10 cellular contexts compared by ENCODE assay signal in the genomic region with DNA sequence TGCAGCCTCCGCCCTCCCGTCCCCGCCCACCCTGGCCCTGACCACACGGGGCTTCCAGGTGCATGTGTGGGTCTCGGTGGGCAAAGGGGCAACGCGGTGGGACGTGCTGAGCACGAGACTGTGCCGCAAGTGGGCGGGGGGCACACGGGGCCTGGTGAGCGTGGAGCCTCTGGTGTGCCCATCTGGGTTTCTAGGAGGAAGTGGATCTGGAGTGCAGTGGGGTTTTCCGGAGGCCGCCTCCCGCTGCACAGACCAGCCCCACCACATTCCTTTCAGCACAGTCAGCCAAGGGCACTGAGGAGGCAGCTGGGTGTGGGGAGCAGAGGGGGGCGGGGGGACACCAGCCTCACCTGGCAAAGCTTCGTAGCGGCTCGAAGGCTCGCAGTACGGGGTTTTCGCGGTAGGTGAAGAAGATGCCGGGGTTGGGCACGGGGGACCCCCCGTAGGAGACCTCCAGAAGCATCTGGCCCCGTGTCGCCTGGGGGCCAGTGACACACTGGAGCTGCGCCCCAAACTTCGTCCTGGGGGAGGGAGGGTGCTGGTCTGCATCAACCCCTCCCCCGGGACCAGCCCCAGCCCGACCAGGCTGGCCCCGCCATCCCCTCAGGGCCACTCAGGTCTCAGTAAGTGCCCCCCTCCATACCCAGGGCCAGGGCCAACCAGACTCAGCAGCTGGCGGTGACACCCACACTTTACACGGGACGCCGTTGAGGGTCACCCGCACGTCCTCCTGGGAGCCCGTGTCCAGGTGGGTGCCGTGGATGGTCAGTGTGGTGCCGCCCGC. TPM values are rescaled to one million over a fixed set of nuclear protein-coding genes. Genes with fewer than 3 reads are reported as not detected.
DNase-seq lines count a peak whose midpoint lies in the region; ATAC-seq and TF ChIP-seq lines count a peak whose summit lies in the region.
"Had no signal": no experiment of that assay in that cellular context is flagged by ENCODE, and none has a peak within 500 bp of the region (broad histone marks: within the 10 kb centered on the region; RNA-seq: fewer than 3 reads in every experiment).

No MANE protein-coding gene starts in this region.

- no peaks in the 10 kb centered on the region for H3F3A ChIP-seq in SK-N-SH (replicated peaks; ENCODE audit: insufficient read depth)

- H3K27ac ChIP-seq in SK-N-SH (ENCODE audit: low read depth in 2 of 2, low read length in 1 of 2) (no peak overlapping the region; a peak in 1 of 4 replicates), trophoblast cell (ENCODE audit: low read depth, low read length) (peak overlapping the region; percentile 63)
- H3K27ac ChIP-seq: SJCRH30 had no signal

- no peak for TF ChIP-seq CTCF in SK-N-SH (IDR thresholded peaks at IDR 0.05)

- 75% methylated on average over 25 of the region's 44 CpGs for WGBS in SK-N-SH (ENCODE audit: low lambda C conversion rate)
- no CpG with 5 or more reads among the region's 44 CpGs for WGBS in trophoblast cell (ENCODE audit: extremely low coverage, insufficient coverage, insufficient read length)

- H3K4me3 ChIP-seq in SK-N-SH (ENCODE audit: low read depth in 2 of 2, low read length in 1 of 2) (no peak overlapping the region), trophoblast cell (ENCODE audit: low read depth, low read length) (no peak overlapping the region)
- H3K4me3 ChIP-seq: SJCRH30 had no signal

- H2AFZ ChIP-seq in SK-N-SH (ENCODE audit: low read depth), result no peak overlapping the region
- H2AFZ ChIP-seq in trophoblast cell (ENCODE audit: insufficient read depth, low read length, poor library complexity), result peak overlapping the region; percentile 8

- H2BK120ac ChIP-seq in trophoblast cell (ENCODE audit: insufficient read depth, low read length, poor library complexity), result peak overlapping the region; percentile 97

- no peaks in the 10 kb centered on the region for H3K9me3 ChIP-seq in SK-N-SH
- peaks cover under 1% of the 10 kb centered on the region for H3K9me3 ChIP-seq in trophoblast cell (ENCODE audit: insufficient read depth, low read depth, low read length)
- H3K9me3 ChIP-seq: SJCRH30 had no signal

- no peak overlapping the region for H3K23ac ChIP-seq in trophoblast cell (ENCODE audit: low read length)

- CTCF ChIA-PET in SK-N-SH (lab: Yijun Ruan, JAX), result interaction anchor here (1.2 to 1.8 kb wide), 2 partner anchors 9 to 44 kb away, joined by 4 read pairs; no protein-coding TSS in a partner anchor

- H3K9ac ChIP-seq in SK-N-SH (no peak overlapping the region), trophoblast cell (ENCODE audit: low read length) (no peak overlapping the region)

- peaks cover 15% of the 10 kb centered on the region for H3K79me1 ChIP-seq in trophoblast cell (ENCODE audit: low read length)

- peak overlapping the region; percentile 72 for H4K8ac ChIP-seq in trophoblast cell (ENCODE audit: low read depth, low read length)

- H3K4me1 ChIP-seq in SK-N-SH (ENCODE audit: control insufficient read depth in 1 of 2, insufficient read depth in 2 of 2, low read depth in 1 of 2, low read length in 1 of 2) (peaks cover 0 to 9% of the 10 kb centered on the region in 2 experiments; a peak in 1 of 4 replicates), trophoblast cell (ENCODE audit: control insufficient read depth in 1 of 2, insufficient read depth in 2 of 2, low read length in 2 of 2) (peaks cover 12 to 15% of the 10 kb centered on the region in 2 experiments)
- H3K4me1 ChIP-seq: SJCRH30 had no signal

- peak overlapping the region; percentile 91 for H3K14ac ChIP-seq in trophoblast cell (ENCODE audit: low read length)

- H3K36me3 ChIP-seq in SK-N-SH (replicated peaks in 1 of 2; ENCODE audit: control insufficient read depth in 1 of 2, insufficient read depth in 2 of 2, low read length in 1 of 2), result peaks cover 15 to 76% of the 10 kb centered on the region in 2 experiments
- H3K36me3 ChIP-seq in trophoblast cell (ENCODE audit: control insufficient read depth in 1 of 2, insufficient read depth in 2 of 2, low read length in 2 of 2), result peaks cover 80 to 89% of the 10 kb centered on the region in 2 experiments

- DNase-seq in EH (ENCODE audit: low read depth) (peak; percentile 88), SK-N-SH (no peak), glomerular visceral epithelial cell (ENCODE audit: extremely low spot score) (peak; percentile 94), trophoblast cell (peak; percentile 69 to 78), NCI-H748 treated with DMSO at 0.1 percent for 48 hours (lab: John Stamatoyannopoulos, UW) (no peak), GOT3 (lab: John Stamatoyannopoulos, UW) (no peak)
- no peak for DNase-seq in activated naive CD4-positive, alpha-beta T cell treated with anti-CD3 and anti-CD28 coated beads, Interleukin-2, amount 50 U/mL, for 16 hours
- DNase-seq: effector CD4-positive, alpha-beta T cell; SJCRH30 had no signal

- H3K4ac ChIP-seq in trophoblast cell (ENCODE audit: low read depth, low read length), result peak overlapping the region; percentile 90

- peaks cover 20% of the 10 kb centered on the region for H4K20me1 ChIP-seq in SK-N-SH (ENCODE audit: insufficient read depth)

- peak overlapping the region; percentile 93 for H3K18ac ChIP-seq in trophoblast cell (ENCODE audit: low read length)

- H2BK5ac ChIP-seq in trophoblast cell (ENCODE audit: low read depth, low read length, poor library complexity), result peak overlapping the region; percentile 84

- H2BK12ac ChIP-seq in trophoblast cell (ENCODE audit: low read length), result peak overlapping the region; percentile 97

- H3K79me2 ChIP-seq in SK-N-SH (ENCODE audit: insufficient read depth) (peaks cover 13% of the 10 kb centered on the region; the same call in 1 of the 2 replicates), trophoblast cell (ENCODE audit: control insufficient read depth, insufficient read depth, low read length, poor library complexity) (peaks cover 10% of the 10 kb centered on the region)

- peak overlapping the region; percentile 99 for H2AK5ac ChIP-seq in trophoblast cell (ENCODE audit: low read length)

- peak in 1 of 2 experiments; percentile 60; a peak in 1 of 4 replicates for TF ChIP-seq EP300 in SK-N-SH (IDR thresholded peaks at IDR 0.05; ENCODE audit: borderline replicate concordance in 1 of 2, low read depth in 1 of 2, low read length in 1 of 2)

- no peaks in the 10 kb centered on the region for H3K9me2 ChIP-seq in SK-N-SH

- no peak for ATAC-seq in HG03135 (IDR thresholded peaks at IDR 0.05; ENCODE audit: unreplicated experiment)

- peak overlapping the region; percentile 55; the same call in 1 of the 2 replicates for H3K4me2 ChIP-seq in SK-N-SH
- H3K4me2 ChIP-seq in trophoblast cell (ENCODE audit: low read length), result peak overlapping the region; percentile 25

- H4K12ac ChIP-seq in trophoblast cell (ENCODE audit: low read depth, low read length), result peak overlapping the region; percentile 45

- H3K27me3 ChIP-seq in SK-N-SH (ENCODE audit: insufficient read depth) (no peaks in the 10 kb centered on the region), trophoblast cell (ENCODE audit: insufficient read depth, low read length) (no peaks in the 10 kb centered on the region)
- H3K27me3 ChIP-seq: SJCRH30 had no signal

- H4K91ac ChIP-seq in trophoblast cell (ENCODE audit: low read depth, low read length), result peak overlapping the region; percentile 99

- POLR2A ChIA-PET in SK-N-SH (lab: Yijun Ruan, JAX), result no interaction called here

- TF ChIP-seq RAD21 in SK-N-SH (IDR thresholded peaks at IDR 0.05; ENCODE audit: low read length), result no peak

TF ChIP-seq in SK-N-SH, 30 proteins besides CTCF, POLR2A, EP300 and RAD21 (continues in another document):
- no peak for TF ChIP-seq SMC3 (IDR thresholded peaks at IDR 0.05; ENCODE audit: low read depth, low read length)
- TF ChIP-seq, protein P1, sequence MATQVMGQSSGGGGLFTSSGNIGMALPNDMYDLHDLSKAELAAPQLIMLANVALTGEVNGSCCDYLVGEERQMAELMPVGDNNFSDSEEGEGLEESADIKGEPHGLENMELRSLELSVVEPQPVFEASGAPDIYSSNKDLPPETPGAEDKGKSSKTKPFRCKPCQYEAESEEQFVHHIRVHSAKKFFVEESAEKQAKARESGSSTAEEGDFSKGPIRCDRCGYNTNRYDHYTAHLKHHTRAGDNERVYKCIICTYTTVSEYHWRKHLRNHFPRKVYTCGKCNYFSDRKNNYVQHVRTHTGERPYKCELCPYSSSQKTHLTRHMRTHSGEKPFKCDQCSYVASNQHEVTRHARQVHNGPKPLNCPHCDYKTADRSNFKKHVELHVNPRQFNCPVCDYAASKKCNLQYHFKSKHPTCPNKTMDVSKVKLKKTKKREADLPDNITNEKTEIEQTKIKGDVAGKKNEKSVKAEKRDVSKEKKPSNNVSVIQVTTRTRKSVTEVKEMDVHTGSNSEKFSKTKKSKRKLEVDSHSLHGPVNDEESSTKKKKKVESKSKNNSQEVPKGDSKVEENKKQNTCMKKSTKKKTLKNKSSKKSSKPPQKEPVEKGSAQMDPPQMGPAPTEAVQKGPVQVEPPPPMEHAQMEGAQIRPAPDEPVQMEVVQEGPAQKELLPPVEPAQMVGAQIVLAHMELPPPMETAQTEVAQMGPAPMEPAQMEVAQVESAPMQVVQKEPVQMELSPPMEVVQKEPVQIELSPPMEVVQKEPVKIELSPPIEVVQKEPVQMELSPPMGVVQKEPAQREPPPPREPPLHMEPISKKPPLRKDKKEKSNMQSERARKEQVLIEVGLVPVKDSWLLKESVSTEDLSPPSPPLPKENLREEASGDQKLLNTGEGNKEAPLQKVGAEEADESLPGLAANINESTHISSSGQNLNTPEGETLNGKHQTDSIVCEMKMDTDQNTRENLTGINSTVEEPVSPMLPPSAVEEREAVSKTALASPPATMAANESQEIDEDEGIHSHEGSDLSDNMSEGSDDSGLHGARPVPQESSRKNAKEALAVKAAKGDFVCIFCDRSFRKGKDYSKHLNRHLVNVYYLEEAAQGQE (IDR thresholded peaks at IDR 0.05; ENCODE audit: low read depth, low read length), result peak; percentile 27; the same call in 1 of the 2 replicates

RNA-seq across cellular contexts. Expression of a gene that starts 12.4 kb away (rescaled TPM):
- 36.0 and 38.3 TPM in 2 replicates for polyA plus RNA-seq in SK-N-SH (2012; rRNA removed)
- polyA plus RNA-seq in SK-N-SH (2012; cell fraction: cytosol; rRNA removed), result 9.2 and 14.0 TPM in 2 replicates
- polyA plus RNA-seq in SK-N-SH (2012; cell fraction: nucleus; rRNA removed), result 182 and 260 TPM in 2 replicates
- polyA plus RNA-seq in trophoblast cell (2013), result 0.15 and 0.29 TPM in 2 replicates

RNA-seq across cellular contexts. Expression of a gene that starts 21.1 kb away (rescaled TPM):
- polyA plus RNA-seq in SK-N-SH (2012; rRNA removed), result 118 TPM in 2 replicates
- 43.8 and 58.3 TPM in 2 replicates for polyA plus RNA-seq in SK-N-SH (2012; cell fraction: cytosol; rRNA removed)
- 480 and 590 TPM in 2 replicates for polyA plus RNA-seq in SK-N-SH (2012; cell fraction: nucleus; rRNA removed)
- 2.5 and 2.7 TPM in 2 replicates for polyA plus RNA-seq in trophoblast cell (2013)

RNA-seq across cellular contexts. Expression of a gene that starts 24.9 kb away (rescaled TPM):
- 85.8 and 108 TPM in 2 replicates for polyA plus RNA-seq in SK-N-SH (2012; rRNA removed)
- polyA plus RNA-seq in SK-N-SH (2012; cell fraction: cytosol; rRNA removed), result 38.1 and 61.2 TPM in 2 replicates
- 385 and 523 TPM in 2 replicates for polyA plus RNA-seq in SK-N-SH (2012; cell fraction: nucleus; rRNA removed)
- polyA plus RNA-seq in trophoblast cell (2013), result 61.9 and 66.1 TPM in 2 replicates

RNA-seq across cellular contexts. Expression of a gene that starts 31.5 kb away (rescaled TPM):
- polyA plus RNA-seq in SK-N-SH (2012; rRNA removed), result 51.9 and 55.1 TPM in 2 replicates
- 6.6 and 12.2 TPM in 2 replicates for polyA plus RNA-seq in SK-N-SH (2012; cell fraction: cytosol; rRNA removed)
- 513 and 740 TPM in 2 replicates for polyA plus RNA-seq in SK-N-SH (2012; cell fraction: nucleus; rRNA removed)
- polyA plus RNA-seq in trophoblast cell (2013), result 16.1 TPM in 2 replicates

RNA-seq across cellular contexts. Expression of a gene that starts 37.7 kb away (rescaled TPM):
- polyA plus RNA-seq in SK-N-SH (2012; rRNA removed), result 40.4 and 42.8 TPM in 2 replicates
- 4.9 and 9.1 TPM in 2 replicates for polyA plus RNA-seq in SK-N-SH (2012; cell fraction: cytosol; rRNA removed)
- 290 and 343 TPM in 2 replicates for polyA plus RNA-seq in SK-N-SH (2012; cell fraction: nucleus; rRNA removed)
- polyA plus RNA-seq in trophoblast cell (2013), result 9.8 and 10.1 TPM in 2 replicates

Comparison
In these comparisons a context has a peak if more than half of its experiments do, and no peak if none do; other contexts are left out.
1. DNase-seq: peak in EH (single experiment), glomerular visceral epithelial cell (single experiment) and trophoblast cell (2 of 2); none in SK-N-SH (single experiment), NCI-H748 treated with DMSO at 0.1 percent for 48 hours (single experiment), GOT3 (single experiment) and activated naive CD4-positive, alpha-beta T cell treated with anti-CD3 and anti-CD28 coated beads, Interleukin-2, amount 50 U/mL, for 16 hours (single experiment).